Comparison of ENCODE assay signal across 9 cellular contexts in the genomic region with DNA sequence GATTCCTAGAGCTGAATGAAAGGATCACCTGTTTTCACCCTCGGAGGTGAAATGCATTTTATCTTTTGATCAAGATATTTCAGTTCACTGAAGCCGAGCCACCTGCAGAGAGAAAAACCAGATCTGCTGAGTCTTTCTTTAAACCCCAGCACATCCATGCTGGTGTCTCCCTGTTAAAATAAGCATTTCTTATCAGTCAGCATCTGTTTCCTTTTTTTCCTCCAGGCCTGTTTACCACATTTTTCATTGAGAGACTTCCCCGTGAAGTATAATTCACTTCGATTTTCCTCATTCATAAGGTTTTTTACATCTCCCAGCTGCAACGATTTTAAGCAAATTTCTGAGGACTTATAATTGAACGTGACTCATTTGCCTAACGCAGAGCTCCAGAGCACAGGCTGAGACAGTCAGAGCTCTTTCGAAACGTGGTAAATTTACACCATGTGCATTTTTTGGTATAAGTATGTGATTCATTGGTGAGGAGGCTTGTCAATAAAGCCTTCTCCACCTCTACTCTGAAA.
DNase-seq lines count a peak whose midpoint lies in the region; ATAC-seq and TF ChIP-seq lines count a peak whose summit lies in the region.
"Had no signal": no experiment of that assay in that cellular context is flagged by ENCODE, and none has a peak within 500 bp of the region (broad histone marks: within the 10 kb centered on the region; RNA-seq: fewer than 3 reads in every experiment).

No MANE protein-coding gene starts in this region.

- no peak for ATAC-seq in HG03097 (IDR thresholded peaks at IDR 0.05; ENCODE audit: low FRiP score, unreplicated experiment)
- no peak for ATAC-seq in GM18909 (IDR thresholded peaks at IDR 0.05; ENCODE audit: poor library complexity, unreplicated experiment)
- no peak for ATAC-seq in HG03432 (IDR thresholded peaks at IDR 0.05; ENCODE audit: unreplicated experiment)

- H3K79me1 ChIP-seq in neuronal stem cell (ENCODE audit: low read depth, low read length), result no peaks in the 10 kb centered on the region

- H4K8ac ChIP-seq in neuronal stem cell (ENCODE audit: low read depth, low read length), result no peak overlapping the region

- TF ChIP-seq POLR2A in NB4 (IDR thresholded peaks at IDR 0.05; ENCODE audit: extremely low read depth, insufficient read length), result no peak

- H3K36me3 ChIP-seq in neuronal stem cell (replicated peaks in 1 of 2; ENCODE audit: control insufficient read depth in 2 of 2, insufficient read depth in 2 of 2, low read length in 2 of 2), result no peaks in the 10 kb centered on the region

- H2BK120ac ChIP-seq in neuronal stem cell (ENCODE audit: low read depth, low read length), result no peak overlapping the region

- H2AK5ac ChIP-seq in neuronal stem cell (ENCODE audit: low read depth, low read length), result no peak overlapping the region

- no peak overlapping the region for H3K9ac ChIP-seq in neuronal stem cell (ENCODE audit: low read depth, low read length, poor library complexity)

- H3K4me2 ChIP-seq in neuronal stem cell (ENCODE audit: insufficient read depth, low read length, poor library complexity, severe bottlenecking), result no peak overlapping the region

- WGBS in neuronal stem cell (ENCODE audit: extremely low coverage in 2 of 2, insufficient read length in 2 of 2, insufficient replicate concordance in 1 of 2), 2 donors, result no CpG with 5 or more reads among the region's 9 CpGs

- DNase-seq in ELF-1 (ENCODE audit: low read depth, low spot score) (peak; percentile 29), NB4 (ENCODE audit: low read depth) (peak; percentile 49), dermis microvascular lymphatic vessel endothelial cell (ENCODE audit: low read depth in 2 of 2) (peak; percentile 66 to 94), neuronal stem cell (ENCODE audit: low spot score) (no peak), NCI-H748 treated with DMSO at 0.1 percent for 48 hours (lab: John Stamatoyannopoulos, UW) (no peak)
- DNase-seq: NCI-H69 had no signal

- H2BK15ac ChIP-seq in neuronal stem cell (ENCODE audit: low read length), result no peak overlapping the region

- no peaks in the 10 kb centered on the region for H3K9me3 ChIP-seq in neuronal stem cell (replicated peaks in 1 of 2; ENCODE audit: control insufficient read depth in 2 of 2, insufficient read depth in 1 of 2, low read depth in 1 of 2, low read length in 2 of 2)

- no peak overlapping the region for H3K27ac ChIP-seq in neuronal stem cell (replicated peaks; ENCODE audit: low read length)

- H2BK12ac ChIP-seq in neuronal stem cell (ENCODE audit: low read length), result no peak overlapping the region

- H2AFZ ChIP-seq in neuronal stem cell (ENCODE audit: low read length), result peak overlapping the region; percentile 71

- no peak for TF ChIP-seq CTCF in NB4 (IDR thresholded peaks at IDR 0.05; ENCODE audit: low read depth, low read length)

- no peak overlapping the region for H3K23ac ChIP-seq in neuronal stem cell (ENCODE audit: low read depth, low read length, poor library complexity)

- H3K4me1 ChIP-seq in neuronal stem cell (ENCODE audit: control insufficient read depth in 2 of 2, insufficient read depth in 1 of 2, low read depth in 1 of 2, low read length in 2 of 2), result peaks cover 0 to 8% of the 10 kb centered on the region in 2 donors

- no peak overlapping the region for H2BK5ac ChIP-seq in neuronal stem cell (ENCODE audit: low read length)

- H3K18ac ChIP-seq in neuronal stem cell (ENCODE audit: low read length), result no peak overlapping the region

- no peaks in the 10 kb centered on the region for H3K27me3 ChIP-seq in neuronal stem cell (ENCODE audit: control insufficient read depth in 3 of 3, insufficient read depth in 3 of 3, low read depth in 1 of 3, low read length in 3 of 3)

- H3K4me3 ChIP-seq in NB4 (ENCODE audit: low read depth, low read length) (no peak overlapping the region), neuronal stem cell (ENCODE audit: low read length in 2 of 2) (no peak overlapping the region)

- H4K91ac ChIP-seq in neuronal stem cell (ENCODE audit: low read depth, low read length, poor library complexity), result no peak overlapping the region

- no peak overlapping the region for H3K4ac ChIP-seq in neuronal stem cell (ENCODE audit: low read length)

- H3K14ac ChIP-seq in neuronal stem cell (ENCODE audit: low read length), result no peak overlapping the region

Comparison
In these comparisons a context has a peak if more than half of its experiments do, and no peak if none do; other contexts are left out.
1. DNase-seq: peak in ELF-1 (single experiment), NB4 (single experiment) and dermis microvascular lymphatic vessel endothelial cell (2 of 2); none in neuronal stem cell (single experiment) and NCI-H748 treated with DMSO at 0.1 percent for 48 hours (single experiment).